Comparison of ENCODE assay signal across 1 cellular context in the genomic region with DNA sequence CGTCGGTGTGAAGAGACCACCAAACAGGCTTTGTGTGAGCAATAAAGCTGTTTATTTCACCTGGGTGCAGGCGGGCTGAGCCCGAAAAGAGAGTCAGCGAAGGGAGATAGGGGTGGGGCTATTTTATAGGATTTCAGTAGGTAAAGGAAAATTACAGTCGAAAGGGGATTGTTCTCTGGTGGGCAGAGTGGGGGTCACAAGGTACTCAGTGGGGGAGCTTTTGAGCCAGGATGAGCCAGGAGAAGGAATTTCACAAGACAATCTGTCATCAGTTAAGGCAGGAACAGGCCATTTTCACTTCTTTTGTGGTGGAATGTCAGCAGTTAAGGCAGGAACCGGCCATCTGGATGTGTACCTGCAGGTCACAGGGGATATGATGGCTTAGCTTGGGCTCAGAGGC.
A peak's percentile ranks its signal among the peaks of the same experiment; 100 is the strongest.
TF ChIP-seq lines count a peak whose summit lies in the region.

No MANE protein-coding gene starts in this region.

TF ChIP-seq in GM23338, 12 proteins besides CTCF, POLR2A, EP300 and RAD21:
- peak; percentile 90 for TF ChIP-seq NANOG (IDR thresholded peaks at IDR 0.05; ENCODE audit: borderline replicate concordance)
TF ChIP-seq in GM23338: peak in this region for 1; not testable (repeated sequence) for 11.
